Comparison of ENCODE assay signal across 8 cellular contexts in the genomic region with DNA sequence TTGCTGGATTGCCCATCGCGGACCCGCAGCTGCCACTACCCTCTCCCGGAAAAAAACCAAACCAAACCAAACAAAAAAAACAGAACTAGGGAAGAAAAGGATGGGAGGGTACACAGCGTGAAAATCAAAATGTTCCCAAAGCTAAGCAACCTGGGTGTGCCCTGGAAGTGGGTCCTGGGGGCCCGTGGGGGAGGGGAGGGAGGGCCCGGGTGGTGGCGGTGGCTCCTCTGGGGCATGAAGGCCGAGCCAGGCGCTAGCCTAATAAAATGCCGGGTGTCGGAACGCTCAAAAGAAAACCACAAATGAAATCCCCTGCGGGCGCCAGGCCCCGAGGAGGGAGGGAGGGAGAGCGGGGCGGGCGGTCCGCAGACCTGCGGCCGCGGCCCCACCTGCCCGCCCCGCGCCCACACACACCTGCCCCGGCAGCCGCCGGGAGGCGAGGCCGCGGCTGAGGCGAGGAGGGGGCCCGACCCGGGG. TPM values are rescaled to one million over a fixed set of nuclear protein-coding genes. Genes with fewer than 3 reads are reported as not detected.
DNase-seq lines count a peak whose midpoint lies in the region; ATAC-seq lines count a peak whose summit lies in the region.

No MANE protein-coding gene starts in this region.

- H2BK15ac ChIP-seq in mesenchymal stem cell (ENCODE audit: low read depth, poor library complexity, severe bottlenecking): no peak overlapping the region

- H2BK12ac ChIP-seq in mesenchymal stem cell (ENCODE audit: low read length in 2 of 2): no peak overlapping the region

- peak overlapping the region in 1 of 2 experiments; percentile 55 for H3K14ac ChIP-seq in mesenchymal stem cell (ENCODE audit: low read length in 2 of 2)

- peak in 2 of 5 donors; percentile 16 to 49 for DNase-seq in CD4-positive, alpha-beta memory T cell
- peak; percentile 20 for DNase-seq in T-helper 22 cell (ENCODE audit: low read depth)
- DNase-seq in dermis blood vessel endothelial cell: peak; percentile 13
- DNase-seq in mesenchymal stem cell: peak; percentile 24
- no peak for DNase-seq in NCI-H1436 (lab: John Stamatoyannopoulos, UW)

- peaks cover 17 to 28% (median 22%) of the 10 kb centered on the region in 4 donors for H3K4me1 Mint-ChIP-seq in CD4-positive, alpha-beta memory T cell

- H3K79me1 ChIP-seq in mesenchymal stem cell (replicated peaks; ENCODE audit: low read length, poor library complexity, severe bottlenecking): peaks cover 2% of the 10 kb centered on the region

- peak overlapping the region; percentile 64 for H3K4me2 ChIP-seq in mesenchymal stem cell (ENCODE audit: low read length, poor library complexity, severe bottlenecking)

- peaks cover 18% of the 10 kb centered on the region for H3K4me1 ChIP-seq in CD4-positive, alpha-beta memory T cell (ENCODE audit: insufficient read depth, low read length)
- peaks cover 12% of the 10 kb centered on the region for H3K4me1 ChIP-seq in mesenchymal stem cell (ENCODE audit: control insufficient read depth, insufficient read depth, low read depth, low read length)

- peak overlapping the region; percentile 73 for H2BK120ac ChIP-seq in mesenchymal stem cell (ENCODE audit: low read depth, low read length)

- peak overlapping the region; percentile 98 for H2AFZ ChIP-seq in mesenchymal stem cell (ENCODE audit: low read depth, low read length)

- no peaks in the 10 kb centered on the region for H3K27me3 ChIP-seq in CD4-positive, alpha-beta memory T cell (ENCODE audit: insufficient read depth, low read length)
- H3K27me3 ChIP-seq in mesenchymal stem cell (ENCODE audit: control insufficient read depth in 1 of 2, insufficient read depth in 1 of 2, low read length in 2 of 2): no peaks in the 10 kb centered on the region

- H3K4ac ChIP-seq in mesenchymal stem cell (ENCODE audit: low read depth in 1 of 2, low read length in 2 of 2): peak overlapping the region in 1 of 2 experiments; percentile 82

- H3K23ac ChIP-seq in mesenchymal stem cell (ENCODE audit: low read length in 2 of 2): peak overlapping the region in 1 of 2 experiments; percentile 40

- H3K9me3 ChIP-seq in CD4-positive, alpha-beta memory T cell (ENCODE audit: control insufficient read depth in 1 of 2, low read length in 2 of 2): no peaks in the 10 kb centered on the region
- no peaks in the 10 kb centered on the region for H3K9me3 ChIP-seq in mesenchymal stem cell (ENCODE audit: control insufficient read depth, low read length)

- no peaks in the 10 kb centered on the region for H3K27me3 Mint-ChIP-seq in CD4-positive, alpha-beta memory T cell

- H3K27ac ChIP-seq in CD4-positive, alpha-beta memory T cell (ENCODE audit: low read depth, low read length): peak overlapping the region; percentile 59
- H3K27ac ChIP-seq in mesenchymal stem cell (ENCODE audit: low read length, poor library complexity, severe bottlenecking): no peak overlapping the region
- H3K27ac ChIP-seq in temporal lobe (ENCODE audit: low read depth, low read length): peak overlapping the region; percentile 51

- ATAC-seq in GM19397 (IDR thresholded peaks at IDR 0.05; ENCODE audit: unreplicated experiment): peak; percentile 45
- ATAC-seq in HG03442 (IDR thresholded peaks at IDR 0.05; ENCODE audit: unreplicated experiment): peak; percentile 48

- no peaks in the 10 kb centered on the region for H3K36me3 ChIP-seq in CD4-positive, alpha-beta memory T cell (ENCODE audit: insufficient read depth, low read length)
- no peaks in the 10 kb centered on the region for H3K36me3 ChIP-seq in mesenchymal stem cell (ENCODE audit: control insufficient read depth in 1 of 2, insufficient read depth in 2 of 2, low read depth in 1 of 2, low read length in 2 of 2)

- H3K4me3 Mint-ChIP-seq in CD4-positive, alpha-beta memory T cell: peak overlapping the region; percentile 86 to 96 (median 92)

- peak overlapping the region; percentile 62 to 95 (median 89) for H3K27ac Mint-ChIP-seq in CD4-positive, alpha-beta memory T cell

- POLR2A ChIA-PET in CD4-positive, alpha-beta memory T cell (lab: Charles Lee; ENCODE audit: partially characterized antibody): interaction anchor here (0.8 kb wide), 1 partner anchor 37 kb away, joined by 3 read pairs; no protein-coding TSS in a partner anchor

- no peak overlapping the region for H2BK5ac ChIP-seq in mesenchymal stem cell (ENCODE audit: low read depth, low read length, poor library complexity, severe bottlenecking)

- intact Hi-C loops in CD4-positive, alpha-beta memory T cell (cut with micrococcal nuclease): loop anchor here (10.0 kb wide), 1 partner anchor 277 kb away; a partner anchor contains a TSS

- H3K9ac ChIP-seq in mesenchymal stem cell (ENCODE audit: low read length): peak overlapping the region; percentile 84

- no peaks in the 10 kb centered on the region for H3K9me3 Mint-ChIP-seq in CD4-positive, alpha-beta memory T cell

- peak overlapping the region; percentile 23 for H4K8ac ChIP-seq in mesenchymal stem cell (ENCODE audit: low read length)

- CTCF ChIA-PET in CD4-positive, alpha-beta memory T cell (lab: Charles Lee; ENCODE audit: partially characterized antibody): interaction anchor here (1.2 kb wide), 1 partner anchor 72 kb away, joined by 3 read pairs; no protein-coding TSS in a partner anchor

- H3K36me3 Mint-ChIP-seq in CD4-positive, alpha-beta memory T cell: peaks cover 0 to 9% of the 10 kb centered on the region in 2 donors

- H3K4me3 ChIP-seq in CD4-positive, alpha-beta memory T cell (ENCODE audit: low read length in 2 of 2): peak overlapping the region; percentile 24 to 94
- H3K4me3 ChIP-seq in mesenchymal stem cell (ENCODE audit: insufficient read depth in 1 of 2, low read depth in 1 of 2, low read length in 2 of 2): peak overlapping the region; percentile 83 to 86

- no peak overlapping the region for H2AK5ac ChIP-seq in mesenchymal stem cell (ENCODE audit: low read length, severe bottlenecking)

- 0% methylated on average over 19 of the region's 35 CpGs for WGBS in mesenchymal stem cell

- H3K18ac ChIP-seq in mesenchymal stem cell (ENCODE audit: low read depth in 1 of 2, low read length in 2 of 2): peak overlapping the region; percentile 75

- H4K91ac ChIP-seq in mesenchymal stem cell (ENCODE audit: low read length): peak overlapping the region; percentile 39

RNA-seq across cellular contexts. Expression of a gene that starts 0.8 kb away (rescaled TPM):
- total RNA-seq in CD4-positive, alpha-beta memory T cell: 10 to 100 TPM; 51.8 to 61.3 TPM
- 1 to 10 TPM in 1 of 2 donors, under 1 TPM in 1; 0.75 to 6.7 TPM for polyA plus RNA-seq in CD4-positive, alpha-beta memory T cell
- total RNA-seq in dermis blood vessel endothelial cell (23.1 and 26.7 TPM in 2 replicates), temporal lobe (132 TPM)
- polyA plus RNA-seq in mesenchymal stem cell (2013, experiment 1 of 2): 8.6 TPM
- polyA plus RNA-seq in mesenchymal stem cell (2013, experiment 2 of 2): 7.3 TPM

RNA-seq across cellular contexts. Expression of a gene that starts 27.9 kb away (rescaled TPM):
- total RNA-seq in CD4-positive, alpha-beta memory T cell: 1,000 to 10,000 TPM; 1,625 to 1,665 TPM
- 100 to 1,000 TPM; 361 to 726 TPM for polyA plus RNA-seq in CD4-positive, alpha-beta memory T cell
- total RNA-seq in dermis blood vessel endothelial cell (1,017 and 1,050 TPM in 2 replicates), temporal lobe (782 TPM)
- 2,349 TPM for polyA plus RNA-seq in mesenchymal stem cell (2013, experiment 1 of 2)
- polyA plus RNA-seq in mesenchymal stem cell (2013, experiment 2 of 2): 2,262 TPM

RNA-seq across cellular contexts. Expression of a gene that starts 37.3 kb away (rescaled TPM):
- total RNA-seq in CD4-positive, alpha-beta memory T cell: 10 to 100 TPM; 45.3 to 47.7 TPM
- polyA plus RNA-seq in CD4-positive, alpha-beta memory T cell: 10 to 100 TPM; 57.1 to 72.2 TPM
- total RNA-seq in dermis blood vessel endothelial cell (90.9 and 112 TPM in 2 replicates), temporal lobe (77.4 TPM)
- 80.9 TPM for polyA plus RNA-seq in mesenchymal stem cell (2013, experiment 1 of 2)
- polyA plus RNA-seq in mesenchymal stem cell (2013, experiment 2 of 2): 80.2 TPM
